In genomic region chr6:156379392-156379910, GRCh38 we compare ENCODE assay signal across 16 cellular contexts.
"Had no signal": no experiment of that assay in that cellular context is flagged by ENCODE, and none has a peak within 500 bp of the region (broad histone marks: within the 10 kb centered on the region; RNA-seq: fewer than 3 reads in every experiment).

No MANE protein-coding gene starts in this region.

- H3K36me3 Mint-ChIP-seq: stimulated activated memory B cell treated with anti-CD40 and anti-IgM and Interleukin-4, amounts not matched to agents 10 μg/mL and 1 μg/mL and 100 μg/mL, for 72 hours had no signal

- H3K4me3 Mint-ChIP-seq: activated CD4-positive, alpha-beta memory T cell treated with anti-CD3 and anti-CD28 coated beads for 36 hours; activated naive CD4-positive, alpha-beta T cell treated with anti-CD3 and anti-CD28 coated beads, Interleukin-2, amount 50 U/mL, for 24 hours; activated T-cell treated with anti-CD3 and anti-CD28 coated beads, Interleukin-2, amount 50 U/mL, for 24 hours; naive B cell; stimulated activated memory B cell treated with anti-CD40 and anti-IgM and Interleukin-4, amounts not matched to agents 10 μg/mL and 1 μg/mL and 100 μg/mL, for 72 hours had no signal

- DNase-seq: activated CD4-positive, alpha-beta memory T cell treated with anti-CD3 and anti-CD28 coated beads for 36 hours; activated effector memory CD4-positive, alpha-beta T cell treated with anti-CD3 and anti-CD28 coated beads, Interleukin-2, amount 50 U/mL, for 16 hours; activated T-cell treated with anti-CD3 and anti-CD28 coated beads, Interleukin-2, amount 50 U/mL, for 24 hours; adrenal gland; foreskin melanocyte; head of caudate nucleus; left colon; stimulated activated CD4-positive, alpha-beta T cell treated with anti-CD3 and anti-CD28 coated beads, Interleukin-2, amount 100 ng/mL, for 48 hours; thyroid gland; uterus; WERI-Rb-1 had no signal

- H3K4me1 Mint-ChIP-seq: stimulated activated memory B cell treated with anti-CD40 and anti-IgM and Interleukin-4, amounts not matched to agents 10 μg/mL and 1 μg/mL and 100 μg/mL, for 72 hours had no signal

- H3K27me3 ChIP-seq: adrenal gland, thyroid gland, uterus had no signal

- H3K27me3 Mint-ChIP-seq: activated CD4-positive, alpha-beta memory T cell treated with anti-CD3 and anti-CD28 coated beads for 36 hours; activated naive CD4-positive, alpha-beta T cell treated with anti-CD3 and anti-CD28 coated beads, Interleukin-2, amount 50 U/mL, for 24 hours; activated T-cell treated with anti-CD3 and anti-CD28 coated beads, Interleukin-2, amount 50 U/mL, for 24 hours; naive B cell; stimulated activated memory B cell treated with anti-CD40 and anti-IgM and Interleukin-4, amounts not matched to agents 10 μg/mL and 1 μg/mL and 100 μg/mL, for 72 hours had no signal

- H3K36me3 ChIP-seq: adrenal gland, thyroid gland, uterus, WERI-Rb-1 had no signal

- ATAC-seq: left colon had no signal

- H3K9me3 ChIP-seq: adrenal gland, thyroid gland, uterus had no signal

- H3K27ac Mint-ChIP-seq: activated CD4-positive, alpha-beta memory T cell treated with anti-CD3 and anti-CD28 coated beads for 36 hours; activated naive CD4-positive, alpha-beta T cell treated with anti-CD3 and anti-CD28 coated beads, Interleukin-2, amount 50 U/mL, for 24 hours; activated T-cell treated with anti-CD3 and anti-CD28 coated beads, Interleukin-2, amount 50 U/mL, for 24 hours; stimulated activated memory B cell treated with anti-CD40 and anti-IgM and Interleukin-4, amounts not matched to agents 10 μg/mL and 1 μg/mL and 100 μg/mL, for 72 hours had no signal

- H3K9me3 Mint-ChIP-seq: activated CD4-positive, alpha-beta memory T cell treated with anti-CD3 and anti-CD28 coated beads for 36 hours; activated T-cell treated with anti-CD3 and anti-CD28 coated beads, Interleukin-2, amount 50 U/mL, for 24 hours; stimulated activated memory B cell treated with anti-CD40 and anti-IgM and Interleukin-4, amounts not matched to agents 10 μg/mL and 1 μg/mL and 100 μg/mL, for 72 hours had no signal

- H3K27ac ChIP-seq: adrenal gland, epithelial cell of prostate, parathyroid adenoma, thyroid gland, uterus, WERI-Rb-1 had no signal

- H3K4me3 ChIP-seq: adrenal gland, thyroid gland, uterus had no signal
